Comparison of ENCODE assay signal across 8 cellular contexts in genomic region chr19:18225702-18226468, GRCh38. TPM values are rescaled to one million over a fixed set of nuclear protein-coding genes. Genes with fewer than 3 reads are reported as not detected.
DNase-seq lines count a peak whose midpoint lies in the region; ATAC-seq and TF ChIP-seq lines count a peak whose summit lies in the region.
"Had no signal": no experiment of that assay in that cellular context is flagged by ENCODE, and none has a peak within 500 bp of the region (broad histone marks: within the 10 kb centered on the region; RNA-seq: fewer than 3 reads in every experiment).

TSS of gene PDE4C (minus strand) at chr19:18226438. CDS start at chr19:18226415, 23 bp downstream.

- H3K4me3 ChIP-seq in right cardiac atrium (ENCODE audit: low read length) (no peak within 1 kb of the TSS), skeletal muscle cell (ENCODE audit: low read depth, low read length) (peak within 1 kb of the TSS; percentile 26)

- no peak for ATAC-seq in right cardiac atrium

- 3% methylated on average over 51 of the region's 51 CpGs for WGBS in right cardiac atrium

- H3K4me1 ChIP-seq in right cardiac atrium (ENCODE audit: control insufficient read depth, insufficient read depth, low read length) = peaks cover 5% of the 10 kb centered on the region

- intact Hi-C loops in right cardiac atrium (cut with DNase I) (no loop called here), posterior cingulate gyrus (cut with DNase I) (no loop called here)

- no peak for TF ChIP-seq CTCF in GM20000 (IDR thresholded peaks at IDR 0.05; ENCODE audit: extremely low read depth, missing control alignments)

- DNase-seq in GM20000 (ENCODE audit: low spot score) = peak; percentile 52
- DNase-seq in RPMI7951 (ENCODE audit: low read depth) = peak; percentile 49
- DNase-seq in right cardiac atrium = peak; percentile 29 to 83 (median 67)
- DNase-seq in skeletal muscle cell (ENCODE audit: low read depth) = no peak
- no peak for DNase-seq in Ammon's horn (ENCODE audit: low spot score)
- no peak for DNase-seq in amygdala (lab: John Stamatoyannopoulos, UW)
- DNase-seq in posterior cingulate gyrus = no peak
- DNase-seq: activated T-cell treated with anti-CD3 and anti-CD28 coated beads, Interleukin-2, amount 50 U/mL, for 1 hour had no signal

- no peaks in the 10 kb centered on the region for H3K9me3 ChIP-seq in right cardiac atrium (ENCODE audit: control insufficient read depth, low read length)

- peak within 1 kb of the TSS; percentile 10 for H3K27ac ChIP-seq in right cardiac atrium (ENCODE audit: low read length)

- H3K27me3 ChIP-seq in right cardiac atrium (ENCODE audit: control insufficient read depth, insufficient read depth) = no peaks in the 10 kb centered on the region

RNA-seq across cellular contexts. Expression of gene PDE4C, which starts in this region (rescaled TPM):
- 0.10 and 0.60 TPM in 2 replicates for total RNA-seq in RPMI7951 (2014; rRNA removed; shearing (Covaris generic))
- 1 to 10 TPM in 2 of 4 donors, under 1 TPM in 2; 0.47 to 1.6 (median 0.97) TPM for total RNA-seq in right cardiac atrium
- 2.8 TPM for polyA plus RNA-seq in right cardiac atrium

Comparison
In these comparisons a context has a peak if more than half of its experiments do, and no peak if none do; other contexts are left out.
1. Peak in DNase-seq in RPMI7951; RNA of the gene not detected or under 1 TPM.
2. DNase-seq: peak in GM20000 (single experiment) and right cardiac atrium (3 of 3); none in skeletal muscle cell (single experiment), Ammon's horn (single experiment), amygdala (0 of 56) and posterior cingulate gyrus (0 of 10).